Comparison of ENCODE assay signal across 11 cellular contexts in the genomic region with DNA sequence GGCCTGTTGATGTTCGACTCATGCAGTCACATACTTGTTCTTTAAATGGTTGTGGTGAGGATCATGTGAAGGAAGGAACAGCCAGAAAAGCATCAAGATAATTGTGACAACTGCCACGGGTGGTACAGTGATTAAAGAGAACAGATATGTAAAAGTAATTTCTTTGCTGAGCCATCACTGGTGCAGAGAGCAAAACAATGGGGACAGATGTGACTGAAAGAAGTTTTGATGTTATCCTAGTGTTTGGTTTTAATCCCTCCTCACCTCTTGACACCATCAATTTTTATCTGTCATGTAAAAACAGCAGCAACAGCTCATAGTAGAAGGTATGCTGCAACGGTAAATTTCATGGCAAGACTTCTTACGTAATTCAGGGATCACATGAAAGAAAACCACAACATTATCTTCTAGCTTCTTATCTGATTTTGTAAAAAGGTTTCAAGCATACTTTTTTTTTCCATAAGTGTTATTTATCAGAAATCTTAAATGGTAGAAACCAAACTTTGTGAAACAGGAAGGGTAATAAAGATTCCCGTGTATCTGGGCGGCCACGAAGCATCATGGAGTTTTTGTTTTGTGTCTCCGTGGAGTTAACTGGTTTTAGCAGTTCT.
A peak's percentile ranks its signal among the peaks of the same experiment; 100 is the strongest.
DNase-seq lines count a peak whose midpoint lies in the region; ATAC-seq and TF ChIP-seq lines count a peak whose summit lies in the region.
"Had no signal": no experiment of that assay in that cellular context is flagged by ENCODE, and none has a peak within 500 bp of the region (broad histone marks: within the 10 kb centered on the region; RNA-seq: fewer than 3 reads in every experiment).

No MANE protein-coding gene starts in this region.

- no peak for TF ChIP-seq CTCF in prostate gland (IDR thresholded peaks at IDR 0.05)

- TF ChIP-seq POLR2A in prostate gland (IDR thresholded peaks at IDR 0.05): no peak

- ATAC-seq in Right ventricle myocardium superior (ENCODE audit: poor library complexity) (peak; percentile 60), GM18520 (IDR thresholded peaks at IDR 0.05; ENCODE audit: unreplicated experiment) (no peak)

- intact Hi-C loops in Right ventricle myocardium superior (cut with DNase I): loop anchor here (10.0 kb wide), 1 partner anchor 65 kb away; a partner anchor contains a TSS
- intact Hi-C loops in prostate gland (cut with DNase I): no loop called here

- H3K27ac ChIP-seq in prostate gland: no peak overlapping the region
- H3K27ac ChIP-seq: BLaER1 had no signal

- no peaks in the 10 kb centered on the region for H3K27me3 ChIP-seq in prostate gland (replicated peaks; ENCODE audit: insufficient read depth)
- H3K27me3 ChIP-seq: BLaER1 had no signal

- no peak overlapping the region for H3K4me3 ChIP-seq in prostate gland
- H3K4me3 ChIP-seq: BLaER1 had no signal

- no peaks in the 10 kb centered on the region for H3K36me3 ChIP-seq in prostate gland
- H3K36me3 ChIP-seq: BLaER1 had no signal

- no peaks in the 10 kb centered on the region for H3K9me3 ChIP-seq in prostate gland
- H3K9me3 ChIP-seq: BLaER1 had no signal

- peak; percentile 30 for DNase-seq in stimulated activated CD4-positive, alpha-beta T cell treated with anti-CD3 and anti-CD28 coated beads, Interleukin-4, amount 100 ng/mL, for 24 hours
- no peak for DNase-seq in stimulated activated CD4-positive, alpha-beta T cell treated with anti-CD3 and anti-CD28 coated beads, Interleukin-12 subunit alpha, Interleukin-12 subunit beta, amount 100 ng/mL, for 4 hours
- DNase-seq in activated CD4-positive, alpha-beta T cell treated with anti-CD3 and anti-CD28 coated beads, Interleukin-2, amount 50 U/mL, for 4 hours: peak; percentile 36 to 41
- DNase-seq in Right ventricle myocardium superior (no peak), iPS-NIHi11 (ENCODE audit: low spot score) (no peak), prostate gland (ENCODE audit: low spot score) (no peak)
- DNase-seq in activated CD4-positive, CD25-positive, alpha-beta regulatory T cell treated with anti-CD3 and anti-CD28 coated beads, Interleukin-2, amount 50 U/mL, for 72 hours: no peak
- DNase-seq: dermis blood vessel endothelial cell, NCI-H1092 had no signal

- H3K4me1 ChIP-seq in prostate gland (replicated peaks): no peaks in the 10 kb centered on the region
- H3K4me1 ChIP-seq: BLaER1 had no signal

- 60% methylated on average over 8 of the region's 8 CpGs for WGBS in prostate gland

Comparison
In these comparisons a context has a peak if more than half of its experiments do, and no peak if none do; other contexts are left out.
1. DNase-seq: peak in stimulated activated CD4-positive, alpha-beta T cell treated with anti-CD3 and anti-CD28 coated beads, Interleukin-4, amount 100 ng/mL, for 24 hours (single experiment) and activated CD4-positive, alpha-beta T cell treated with anti-CD3 and anti-CD28 coated beads, Interleukin-2, amount 50 U/mL, for 4 hours (2 of 2); none in stimulated activated CD4-positive, alpha-beta T cell treated with anti-CD3 and anti-CD28 coated beads, Interleukin-12 subunit alpha, Interleukin-12 subunit beta, amount 100 ng/mL, for 4 hours (single experiment), Right ventricle myocardium superior (single experiment), activated CD4-positive, CD25-positive, alpha-beta regulatory T cell treated with anti-CD3 and anti-CD28 coated beads, Interleukin-2, amount 50 U/mL, for 72 hours (single experiment), iPS-NIHi11 (single experiment) and prostate gland (single experiment).